24 cellular contexts compared by ENCODE assay signal in the genomic region with DNA sequence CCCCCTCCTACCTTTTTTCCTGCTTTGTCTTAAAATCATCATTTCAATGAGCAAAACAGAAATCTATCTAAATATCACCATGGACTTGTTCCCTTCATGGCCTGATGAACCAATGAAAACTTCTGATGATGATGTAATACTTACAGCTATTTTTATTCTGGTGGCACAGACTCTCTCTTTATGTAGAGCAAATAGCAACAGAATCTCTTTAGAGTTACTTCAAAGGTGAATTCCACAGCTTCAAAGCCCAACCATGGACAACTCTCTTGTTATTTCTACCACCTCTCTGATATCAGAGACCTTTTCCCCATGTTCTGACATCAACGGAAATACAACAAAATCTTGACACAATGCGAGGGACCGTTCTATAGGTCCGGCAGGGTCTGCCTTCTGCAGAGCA.
A peak's percentile ranks its signal among the peaks of the same experiment; 100 is the strongest.
DNase-seq lines count a peak whose midpoint lies in the region; ATAC-seq, FAIRE-seq and TF ChIP-seq lines count a peak whose summit lies in the region.
"Had no signal": no experiment of that assay in that cellular context is flagged by ENCODE, and none has a peak within 500 bp of the region (broad histone marks: within the 10 kb centered on the region; RNA-seq: fewer than 3 reads in every experiment).

No MANE protein-coding gene starts in this region.

- H3K4me3 ChIP-seq in K562, result no peak overlapping the region
- H3K4me3 ChIP-seq: breast epithelium, mucosa of descending colon, SK-N-MC, spleen, upper lobe of left lung had no signal

- TF ChIP-seq EP300 in K562 (IDR thresholded peaks at IDR 0.05; ENCODE audit: low read length), result no peak

- no peak for TF ChIP-seq RAD21 in K562 (CRISPR knock-in tag; conservative IDR thresholded peaks at IDR 0.05 in 1 of 2, IDR thresholded peaks at IDR 0.05 in 1 of 2)

- no peaks in the 10 kb centered on the region for H3K9me3 Mint-ChIP-seq in progenitor cell of endocrine pancreas (ENCODE audit: low read depth)
- H3K9me3 Mint-ChIP-seq: CD8-positive, alpha-beta T cell had no signal

- no peaks in the 10 kb centered on the region for H3K36me3 ChIP-seq in K562 (ENCODE audit: control insufficient read depth, insufficient read depth, low read length)
- H3K36me3 ChIP-seq: breast epithelium, spleen, upper lobe of left lung had no signal

- peak overlapping the region; percentile 26 for H3K27ac Mint-ChIP-seq in progenitor cell of endocrine pancreas
- H3K27ac Mint-ChIP-seq: CD8-positive, alpha-beta T cell had no signal

- peaks cover 8% of the 10 kb centered on the region for H3K4me1 Mint-ChIP-seq in progenitor cell of endocrine pancreas (ENCODE audit: low read depth)

- DNase-seq in Ammon's horn (ENCODE audit: low spot score), result peak; percentile 41
- no peak for DNase-seq in K562 (ENCODE audit: extremely low read depth in 1 of 4, low spot score in 3 of 4)
- DNase-seq in iris pigment epithelial cell (ENCODE audit: low read depth), result peak; percentile 41
- no peak for DNase-seq in progenitor cell of endocrine pancreas (ENCODE audit: low spot score, unreplicated experiment)
- DNase-seq in central memory CD4-positive, alpha-beta T cell, result no peak
- no peak for DNase-seq in dermis blood vessel endothelial cell
- DNase-seq in AG08396 (ENCODE audit: low spot score), result no peak
- DNase-seq: ACHN; activated CD8-positive, alpha-beta memory T cell treated with anti-CD3 and anti-CD28 coated beads, Interleukin-2, amount 50 U/mL, for 48 hours; activated naive CD4-positive, alpha-beta T cell; CD8-positive, alpha-beta T cell; effector CD4-positive, alpha-beta T cell; kidney; mucosa of descending colon; NCI-H1105 treated with DMSO at 0.1 percent for 48 hours; NCI-H2171; NCI-H748 treated with DMSO at 0.1 percent for 48 hours; OCI-M1; spleen; T1000; upper lobe of left lung had no signal

- no peaks in the 10 kb centered on the region for H3K9me1 ChIP-seq in K562 (ENCODE audit: control insufficient read depth, insufficient read depth, low read length)

- H3K9me3 ChIP-seq in K562 (replicated peaks; ENCODE audit: control insufficient read depth, insufficient read depth, low read depth, low read length), result no peaks in the 10 kb centered on the region
- H3K9me3 ChIP-seq: breast epithelium, mucosa of descending colon, spleen, upper lobe of left lung had no signal

- WGBS in K562 (ENCODE audit: insufficient coverage, low coverage, missing lambda C conversion rate), result 0% methylated on average over 4 of the region's 4 CpGs

- H3K27me3 ChIP-seq in K562 (ENCODE audit: control insufficient read depth in 2 of 2, insufficient read depth in 2 of 2, low read length in 2 of 2), result peaks cover 0 to 4% of the 10 kb centered on the region in 2 experiments; a peak in 2 of 5 replicates
- H3K27me3 ChIP-seq: breast epithelium, spleen, upper lobe of left lung had no signal

- no peak for FAIRE-seq in K562 (lab: Jason Lieb, UNC)
- FAIRE-seq: kidney had no signal

- TF ChIP-seq CTCF in K562 (IDR thresholded peaks at IDR 0.05 in 2 of 3, conservative IDR thresholded peaks at IDR 0.05 in 1 of 3; ENCODE audit: insufficient read depth in 2 of 3, low read depth in 1 of 3, low read length in 3 of 3) (no peak), progenitor cell of endocrine pancreas (IDR thresholded peaks at IDR 0.05; ENCODE audit: unreplicated experiment) (no peak)

- no peaks in the 10 kb centered on the region; the same call in 1 of the 2 replicates for H4K20me1 ChIP-seq in K562 (replicated peaks; ENCODE audit: control insufficient read depth, insufficient read depth, low read length)

- TF ChIP-seq POLR2A in K562 (conservative IDR thresholded peaks at IDR 0.05), result no peak

- no peaks in the 10 kb centered on the region for H3K36me3 Mint-ChIP-seq in progenitor cell of endocrine pancreas (ENCODE audit: insufficient read depth)

- in situ Hi-C loops in K562 (cut with MboI), result no loop called here

- H3K27ac ChIP-seq in K562 (ENCODE audit: extremely low read depth, low read depth, low read length), result no peak overlapping the region
- H3K27ac ChIP-seq: breast epithelium, SK-N-MC, spleen, upper lobe of left lung had no signal

- no peak overlapping the region for H3K9ac ChIP-seq in K562 (ENCODE audit: insufficient read depth in 1 of 2, low read depth in 2 of 2, low read length in 2 of 2)

- H3K79me2 ChIP-seq in K562 (ENCODE audit: control insufficient read depth, insufficient read depth, low read length), result no peaks in the 10 kb centered on the region

- no peak overlapping the region for H3K4me3 Mint-ChIP-seq in progenitor cell of endocrine pancreas (ENCODE audit: low read depth)
- H3K4me3 Mint-ChIP-seq: CD8-positive, alpha-beta T cell had no signal

- H3K4me2 ChIP-seq in K562 (ENCODE audit: insufficient read depth, low read length), result no peak overlapping the region

- H3K4me1 ChIP-seq in K562 (replicated peaks in 1 of 2; ENCODE audit: control insufficient read depth in 2 of 2, insufficient read depth in 2 of 2, low read length in 2 of 2), result no peaks in the 10 kb centered on the region
- H3K4me1 ChIP-seq: breast epithelium, spleen, upper lobe of left lung had no signal

- POLR2A ChIA-PET in K562 (lab: Yijun Ruan, JAX), result interaction anchor here (0.5 kb wide), 1 partner anchor 49 kb away, joined by 3 read pairs; no protein-coding TSS in a partner anchor

- CTCF ChIA-PET in K562 (lab: Yijun Ruan, JAX; ENCODE audit: low intra/inter-chr PET ratio), result no interaction called here

- intact Hi-C loops in K562 (cut with micrococcal nuclease), result no loop called here

- ATAC-seq in K562, result no peak
- ATAC-seq in GM21576 (IDR thresholded peaks at IDR 0.05; ENCODE audit: unreplicated experiment), result no peak
- ATAC-seq: CD8-positive, alpha-beta T cell; mucosa of descending colon had no signal

- no TSS peak for BruUV-seq in K562 (replicated peaks; lab: Mats Ljungman, UMichigan)

- no peak overlapping the region for H2AFZ ChIP-seq in K562 (ENCODE audit: low read depth, low read length)

- H3K27me3 Mint-ChIP-seq in progenitor cell of endocrine pancreas, result peaks cover 42% of the 10 kb centered on the region

TF ChIP-seq in K562, 482 proteins besides CTCF, POLR2A, EP300 and RAD21 (continues in another document):
- TF ChIP-seq CUX1 (CRISPR knock-in tag; IDR thresholded peaks at IDR 0.05), result no peak
- TF ChIP-seq KHSRP (IDR thresholded peaks at IDR 0.05), result no peak
- TF ChIP-seq, protein P1, sequence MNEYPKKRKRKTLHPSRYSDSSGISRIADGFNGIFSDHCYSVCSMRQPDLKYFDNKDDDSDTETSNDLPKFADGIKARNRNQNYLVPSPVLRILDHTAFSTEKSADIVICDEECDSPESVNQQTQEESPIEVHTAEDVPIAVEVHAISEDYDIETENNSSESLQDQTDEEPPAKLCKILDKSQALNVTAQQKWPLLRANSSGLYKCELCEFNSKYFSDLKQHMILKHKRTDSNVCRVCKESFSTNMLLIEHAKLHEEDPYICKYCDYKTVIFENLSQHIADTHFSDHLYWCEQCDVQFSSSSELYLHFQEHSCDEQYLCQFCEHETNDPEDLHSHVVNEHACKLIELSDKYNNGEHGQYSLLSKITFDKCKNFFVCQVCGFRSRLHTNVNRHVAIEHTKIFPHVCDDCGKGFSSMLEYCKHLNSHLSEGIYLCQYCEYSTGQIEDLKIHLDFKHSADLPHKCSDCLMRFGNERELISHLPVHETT (CRISPR knock-in tag; conservative IDR thresholded peaks at IDR 0.05 in 1 of 2, IDR thresholded peaks at IDR 0.05 in 1 of 2), result no peak
- TF ChIP-seq CEBPB (tag; IDR thresholded peaks at IDR 0.05), result no peak
- no peak for TF ChIP-seq DDX20 (tag; IDR thresholded peaks at IDR 0.05; ENCODE audit: low read depth)
- TF ChIP-seq SAFB (IDR thresholded peaks at IDR 0.05; ENCODE audit: borderline replicate concordance, low read depth, low read length), result no peak
- TF ChIP-seq ZBTB17 (CRISPR knock-in tag; IDR thresholded peaks at IDR 0.05), result no peak

Comparison
In these comparisons a context has a peak if more than half of its experiments do, and no peak if none do; other contexts are left out.
1. DNase-seq: peak in Ammon's horn (single experiment) and iris pigment epithelial cell (single experiment); none in K562 (0 of 4), progenitor cell of endocrine pancreas (single experiment), central memory CD4-positive, alpha-beta T cell (single experiment), dermis blood vessel endothelial cell (single experiment) and AG08396 (single experiment).